13 cellular contexts compared by ENCODE assay signal in genomic region chr1:182677393-182678098, GRCh38. TPM values are rescaled to one million over a fixed set of nuclear protein-coding genes. Genes with fewer than 3 reads are reported as not detected.
DNase-seq lines count a peak whose midpoint lies in the region; ATAC-seq and TF ChIP-seq lines count a peak whose summit lies in the region.
"Had no signal": no experiment of that assay in that cellular context is flagged by ENCODE, and none has a peak within 500 bp of the region (broad histone marks: within the 10 kb centered on the region; RNA-seq: fewer than 3 reads in every experiment).

No MANE protein-coding gene starts in this region.

- no peaks in the 10 kb centered on the region for H3K36me3 ChIP-seq in BE2C
- H3K36me3 ChIP-seq: spleen had no signal

- TF ChIP-seq CTCF in BE2C (IDR thresholded peaks at IDR 0.05; ENCODE audit: low read depth, low read length) = no peak

- H3K9me3 ChIP-seq in BE2C = no peaks in the 10 kb centered on the region
- H3K9me3 ChIP-seq: mucosa of descending colon, spleen had no signal

- ATAC-seq in GM18508 (IDR thresholded peaks at IDR 0.05; ENCODE audit: insufficient read depth, unreplicated experiment) = peak; percentile 84
- peak; percentile 86 for ATAC-seq in GM21360 (IDR thresholded peaks at IDR 0.05; ENCODE audit: unreplicated experiment)
- peak; percentile 92 for ATAC-seq in HG03064 (IDR thresholded peaks at IDR 0.05; ENCODE audit: low read depth, unreplicated experiment)
- no peak for ATAC-seq in Right ventricle myocardium inferior
- ATAC-seq: mucosa of descending colon had no signal

- no peak overlapping the region for H3K4me3 ChIP-seq in BE2C (ENCODE audit: low read depth, low read length)
- H3K4me3 ChIP-seq: mucosa of descending colon, spleen had no signal

- peak; percentile 37 for DNase-seq in OCI-M1 (lab: John Stamatoyannopoulos, UW)
- DNase-seq in DMS79 (lab: John Stamatoyannopoulos, UW) = no peak
- DNase-seq in BE2C = no peak
- no peak for DNase-seq in NCI-H2196 treated with DMSO at 0.1 percent for 48 hours (lab: John Stamatoyannopoulos, UW; ENCODE audit: unreplicated experiment)
- no peak for DNase-seq in Right ventricle myocardium inferior (ENCODE audit: missing footprints)
- DNase-seq: head of caudate nucleus, mucosa of descending colon, NCI-H1930, spleen had no signal

- peaks cover 51% of the 10 kb centered on the region for H3K4me1 ChIP-seq in BE2C

- intact Hi-C loops in Right ventricle myocardium inferior (cut with DNase I) = loop anchor here (5.0 kb wide), 2 partner anchors 60 to 75 kb away; partner anchors contain the start of gene RGS16

- no peaks in the 10 kb centered on the region for H3K27me3 ChIP-seq in BE2C

RNA-seq across cellular contexts. Expression of gene RGS8, which starts 6.8 kb away (rescaled TPM):
- polyA plus RNA-seq in BE2C (2012; ENCODE audit: insufficient read depth, insufficient read length, low read depth) = 4.9 TPM
- not detected for total RNA-seq in Right ventricle myocardium inferior
- total RNA-seq: activated T-helper 1 cell treated with anti-CD3 and anti-CD28 coated beads, Interleukin-12 subunit alpha, Interleukin-12 subunit beta, Interleukin-2, Interleukin-4 antibody, amounts not matched to agents 30 ng/mL and 10 ng/mL and 1 ng/mL, durations not matched to agents 14 hours and 24 hours and 36 hours; mucosa of descending colon had no signal
